1 cellular context compared by ENCODE assay signal in genomic region chr9:136860933-136861873, GRCh38.
A peak's percentile ranks its signal among the peaks of the same experiment; 100 is the strongest.
TF ChIP-seq lines count a peak whose summit lies in the region.

No MANE protein-coding gene starts in this region.

TF ChIP-seq in endothelial cell of umbilical vein, 7 proteins besides CTCF, POLR2A, EP300 and RAD21:
- TF ChIP-seq POLR2AphosphoS5 (IDR thresholded peaks at IDR 0.05; ENCODE audit: insufficient read depth, low read depth, low read length) (peak; percentile 5), FOS (IDR thresholded peaks at IDR 0.05; ENCODE audit: borderline replicate concordance, insufficient read depth, low read length) (no peak)
